12 cellular contexts compared by ENCODE assay signal in the genomic region with DNA sequence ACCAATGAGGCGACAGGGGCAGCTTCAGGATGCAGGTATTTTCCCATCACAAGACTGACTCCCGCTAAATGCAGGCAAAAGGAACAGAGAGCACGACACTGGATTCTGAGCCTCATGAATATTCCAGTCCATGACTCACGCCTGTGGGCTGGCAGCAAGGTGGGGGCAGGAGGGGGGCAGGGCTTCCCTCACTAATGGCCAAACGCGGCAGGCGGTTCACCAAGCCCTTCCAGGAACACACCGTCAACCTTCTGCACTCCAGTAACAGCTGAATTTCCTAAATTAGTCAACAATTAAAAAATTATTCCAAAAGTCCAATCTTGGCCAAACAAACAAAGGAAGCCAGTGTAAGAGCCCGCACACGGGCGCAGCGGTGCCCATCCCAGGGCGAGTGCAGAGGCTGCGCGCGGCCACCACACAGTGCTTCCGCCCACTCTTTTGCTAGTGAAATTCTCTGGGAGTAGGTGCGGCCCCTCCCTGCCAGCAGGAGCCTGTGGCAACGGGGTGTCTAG. TPM values are rescaled to one million over a fixed set of nuclear protein-coding genes. Genes with fewer than 3 reads are reported as not detected.
DNase-seq lines count a peak whose midpoint lies in the region; ATAC-seq, FAIRE-seq and TF ChIP-seq lines count a peak whose summit lies in the region.
"Had no signal": no experiment of that assay in that cellular context is flagged by ENCODE, and none has a peak within 500 bp of the region (broad histone marks: within the 10 kb centered on the region; RNA-seq: fewer than 3 reads in every experiment).

No MANE protein-coding gene starts in this region.

- H3K9me3 Mint-ChIP-seq in naive thymus-derived CD8-positive, alpha-beta T cell = no peaks in the 10 kb centered on the region
- no peaks in the 10 kb centered on the region for H3K9me3 Mint-ChIP-seq in activated naive CD8-positive, alpha-beta T cell treated with anti-CD3 and anti-CD28 coated beads, Interleukin-2, amount 50 U/mL, for 24 hours
- H3K9me3 Mint-ChIP-seq: CD8-positive, alpha-beta memory T cell had no signal

- H2BK12ac ChIP-seq in mesenchymal stem cell (ENCODE audit: low read length in 2 of 2) = peak overlapping the region in 1 of 2 experiments; percentile 1

- H4K91ac ChIP-seq in mesenchymal stem cell (ENCODE audit: low read length) = peak overlapping the region; percentile 77

- no peak overlapping the region for H2AK5ac ChIP-seq in mesenchymal stem cell (ENCODE audit: low read length, severe bottlenecking)

- no peak overlapping the region for H3K27ac Mint-ChIP-seq in naive thymus-derived CD8-positive, alpha-beta T cell
- H3K27ac Mint-ChIP-seq in activated naive CD8-positive, alpha-beta T cell treated with anti-CD3 and anti-CD28 coated beads, Interleukin-2, amount 50 U/mL, for 24 hours = no peak overlapping the region
- H3K27ac Mint-ChIP-seq: CD8-positive, alpha-beta memory T cell had no signal

- H2AFZ ChIP-seq in mesenchymal stem cell (ENCODE audit: low read depth, low read length) = no peak overlapping the region

- FAIRE-seq in GM19239 (lab: Jason Lieb, UNC) = no peak

- H3K36me3 Mint-ChIP-seq in naive thymus-derived CD8-positive, alpha-beta T cell = no peaks in the 10 kb centered on the region
- no peaks in the 10 kb centered on the region for H3K36me3 Mint-ChIP-seq in activated naive CD8-positive, alpha-beta T cell treated with anti-CD3 and anti-CD28 coated beads, Interleukin-2, amount 50 U/mL, for 24 hours (ENCODE audit: low read depth)
- H3K36me3 Mint-ChIP-seq: CD8-positive, alpha-beta memory T cell had no signal

- no peak overlapping the region for H3K23ac ChIP-seq in mesenchymal stem cell (ENCODE audit: low read length in 2 of 2)

- 73% methylated on average over 19 of the region's 19 CpGs for WGBS in mesenchymal stem cell

- H2BK120ac ChIP-seq in mesenchymal stem cell (ENCODE audit: low read depth, low read length) = no peak overlapping the region

- H3K4ac ChIP-seq in mesenchymal stem cell (ENCODE audit: low read depth in 1 of 2, low read length in 2 of 2) = no peak overlapping the region

- peaks cover 73% of the 10 kb centered on the region for H3K4me1 ChIP-seq in mesenchymal stem cell (ENCODE audit: control insufficient read depth, insufficient read depth, low read depth, low read length)

- H3K4me2 ChIP-seq in mesenchymal stem cell (ENCODE audit: low read length, poor library complexity, severe bottlenecking) = no peak overlapping the region

- H3K4me3 ChIP-seq in AG04450 (ENCODE audit: low read depth, low read length) (no peak overlapping the region), choroid plexus epithelial cell (ENCODE audit: low read depth, low read length) (no peak overlapping the region), mesenchymal stem cell (ENCODE audit: insufficient read depth in 1 of 2, low read depth in 1 of 2, low read length in 2 of 2) (no peak overlapping the region)

- H3K27me3 Mint-ChIP-seq in naive thymus-derived CD8-positive, alpha-beta T cell = no peaks in the 10 kb centered on the region
- H3K27me3 Mint-ChIP-seq in activated naive CD8-positive, alpha-beta T cell treated with anti-CD3 and anti-CD28 coated beads, Interleukin-2, amount 50 U/mL, for 24 hours = no peaks in the 10 kb centered on the region
- H3K27me3 Mint-ChIP-seq: CD8-positive, alpha-beta memory T cell had no signal

- TF ChIP-seq CTCF in AG04450 (IDR thresholded peaks at IDR 0.05; ENCODE audit: low read depth, low read length) (no peak), choroid plexus epithelial cell (conservative IDR thresholded peaks at IDR 0.05; ENCODE audit: low read depth, low read length) (no peak)

- no peak overlapping the region for H2BK5ac ChIP-seq in mesenchymal stem cell (ENCODE audit: low read depth, low read length, poor library complexity, severe bottlenecking)

- H3K27ac ChIP-seq in AG04450 (ENCODE audit: low read depth, low read length) (no peak overlapping the region), mesenchymal stem cell (ENCODE audit: low read length, poor library complexity, severe bottlenecking) (no peak overlapping the region)

- H2BK15ac ChIP-seq in mesenchymal stem cell (ENCODE audit: low read depth, poor library complexity, severe bottlenecking) = no peak overlapping the region

- H3K9ac ChIP-seq in mesenchymal stem cell (ENCODE audit: low read length) = no peak overlapping the region

- no peak overlapping the region for H4K8ac ChIP-seq in mesenchymal stem cell (ENCODE audit: low read length)

- H3K4me3 Mint-ChIP-seq in naive thymus-derived CD8-positive, alpha-beta T cell = no peak overlapping the region
- H3K4me3 Mint-ChIP-seq in activated naive CD8-positive, alpha-beta T cell treated with anti-CD3 and anti-CD28 coated beads, Interleukin-2, amount 50 U/mL, for 24 hours = no peak overlapping the region
- H3K4me3 Mint-ChIP-seq: CD8-positive, alpha-beta memory T cell had no signal

- H3K27me3 ChIP-seq in AG04450 (ENCODE audit: control insufficient read depth, insufficient read depth, low read length) (no peaks in the 10 kb centered on the region), mesenchymal stem cell (ENCODE audit: control insufficient read depth in 1 of 2, insufficient read depth in 1 of 2, low read length in 2 of 2) (no peaks in the 10 kb centered on the region)

- H3K4me1 Mint-ChIP-seq in naive thymus-derived CD8-positive, alpha-beta T cell = no peaks in the 10 kb centered on the region
- H3K4me1 Mint-ChIP-seq in activated naive CD8-positive, alpha-beta T cell treated with anti-CD3 and anti-CD28 coated beads, Interleukin-2, amount 50 U/mL, for 24 hours = no peaks in the 10 kb centered on the region
- H3K4me1 Mint-ChIP-seq: CD8-positive, alpha-beta memory T cell had no signal

- CTCF ChIA-PET in AG04450 (lab: Charles Lee) = no interaction called here

- no peak for ATAC-seq in GM19463 (IDR thresholded peaks at IDR 0.05; ENCODE audit: unreplicated experiment)
- ATAC-seq in naive thymus-derived CD8-positive, alpha-beta T cell = no peak
- no peak for ATAC-seq in activated naive CD8-positive, alpha-beta T cell treated with anti-CD3 and anti-CD28 coated beads, Interleukin-2, amount 50 U/mL, for 24 hours
- ATAC-seq: left colon had no signal

- POLR2A ChIA-PET in AG04450 (lab: Yijun Ruan, JAX) = no interaction called here
- POLR2A ChIA-PET in naive thymus-derived CD8-positive, alpha-beta T cell (lab: Charles Lee) = no interaction called here

- no peak overlapping the region for H3K14ac ChIP-seq in mesenchymal stem cell (ENCODE audit: low read length in 2 of 2)

- no peaks in the 10 kb centered on the region for H3K79me1 ChIP-seq in mesenchymal stem cell (replicated peaks; ENCODE audit: low read length, poor library complexity, severe bottlenecking)

- peak overlapping the region; percentile 38 to 69 for H3K18ac ChIP-seq in mesenchymal stem cell (ENCODE audit: low read depth in 1 of 2, low read length in 2 of 2)

- H3K9me3 ChIP-seq in AG04450 (ENCODE audit: control insufficient read depth, insufficient read depth, low read length) (no peaks in the 10 kb centered on the region; the same call in 1 of the 2 replicates), mesenchymal stem cell (ENCODE audit: control insufficient read depth, low read length) (no peaks in the 10 kb centered on the region)

- DNase-seq in AG04450 (ENCODE audit: low read depth, low spot score) = peak; percentile 13
- peak; percentile 60 for DNase-seq in LHCN-M2 (ENCODE audit: low read depth)
- DNase-seq in choroid plexus epithelial cell (ENCODE audit: low read depth) = peak; percentile 53
- DNase-seq in mesenchymal stem cell = peak; percentile 74
- DNase-seq in GM19239 (ENCODE audit: insufficient read length, low spot score) = no peak
- DNase-seq in naive thymus-derived CD8-positive, alpha-beta T cell = no peak
- no peak for DNase-seq in activated naive CD8-positive, alpha-beta T cell treated with anti-CD3 and anti-CD28 coated beads, Interleukin-2, amount 50 U/mL, for 24 hours
- DNase-seq: CD8-positive, alpha-beta memory T cell; left colon; NCI-H2081 treated with DMSO at 0.1 percent for 48 hours; stimulated activated CD4-positive, alpha-beta T cell treated with anti-CD3 and anti-CD28 coated beads, Interleukin-4, amount 100 ng/mL, for 4 hours had no signal

- H3K36me3 ChIP-seq in mesenchymal stem cell (ENCODE audit: control insufficient read depth in 1 of 2, insufficient read depth in 2 of 2, low read depth in 1 of 2, low read length in 2 of 2) = peaks cover 0 to 25% of the 10 kb centered on the region in 2 experiments

RNA-seq across cellular contexts. Expression of a gene that starts 12.5 kb away (rescaled TPM):
- 4.7 and 6.1 TPM in 2 replicates for polyA plus RNA-seq in AG04450 (2011; rRNA removed)
- polyA minus RNA-seq in AG04450 (2011; rRNA and poly(A)+ RNA removed) = 5.3 and 7.0 TPM in 2 replicates
- total RNA-seq in LHCN-M2 (2014; rRNA removed) = 38.2 and 43.0 TPM in 2 replicates
- polyA plus RNA-seq in LHCN-M2 (2012) = 11.8 TPM
- 4.9 TPM for polyA plus RNA-seq in mesenchymal stem cell (2013, experiment 1 of 2)
- 5.1 TPM for polyA plus RNA-seq in mesenchymal stem cell (2013, experiment 2 of 2)
- total RNA-seq in naive thymus-derived CD8-positive, alpha-beta T cell = 1 to 10 TPM; 1.3 TPM
- under 1 TPM; 0.06 to 0.56 (median 0.16) TPM for polyA plus RNA-seq in naive thymus-derived CD8-positive, alpha-beta T cell

RNA-seq across cellular contexts. Expression of a gene that starts 29.5 kb away (rescaled TPM):
- polyA plus RNA-seq in AG04450 (2011; rRNA removed) = not detected in 2 replicates
- polyA minus RNA-seq in AG04450 (2011; rRNA and poly(A)+ RNA removed) = not detected in 2 replicates
- total RNA-seq in LHCN-M2 (2014; rRNA removed) = not detected in 2 replicates
- not detected for polyA plus RNA-seq in LHCN-M2 (2012)
- polyA plus RNA-seq in mesenchymal stem cell (2013, experiment 1 of 2) = not detected
- not detected for polyA plus RNA-seq in mesenchymal stem cell (2013, experiment 2 of 2)
- not detected for total RNA-seq in naive thymus-derived CD8-positive, alpha-beta T cell
- polyA plus RNA-seq in naive thymus-derived CD8-positive, alpha-beta T cell = not detected
- total RNA-seq: CD8-positive, alpha-beta memory T cell; left colon had no signal
- polyA plus RNA-seq: CD8-positive, alpha-beta memory T cell had no signal

RNA-seq across cellular contexts. Expression of a gene that starts 37.7 kb away (rescaled TPM):
- 59.3 and 65.3 TPM in 2 replicates for polyA plus RNA-seq in AG04450 (2011; rRNA removed)
- 54.5 and 58.4 TPM in 2 replicates for polyA minus RNA-seq in AG04450 (2011; rRNA and poly(A)+ RNA removed)
- 135 and 145 TPM in 2 replicates for total RNA-seq in LHCN-M2 (2014; rRNA removed)
- polyA plus RNA-seq in LHCN-M2 (2012) = 49.4 TPM
- polyA plus RNA-seq in mesenchymal stem cell (2013, experiment 1 of 2) = 52.7 TPM
- polyA plus RNA-seq in mesenchymal stem cell (2013, experiment 2 of 2) = 52.5 TPM
- total RNA-seq in naive thymus-derived CD8-positive, alpha-beta T cell = 10 to 100 TPM; 12.9 to 16.3 TPM
- 10 to 100 TPM; 13.0 to 15.6 (median 14.1) TPM for polyA plus RNA-seq in naive thymus-derived CD8-positive, alpha-beta T cell

Comparison
In these comparisons a context has a peak if more than half of its experiments do, and no peak if none do; other contexts are left out.
1. DNase-seq: peak in AG04450 (single experiment), LHCN-M2 (single experiment), choroid plexus epithelial cell (single experiment) and mesenchymal stem cell (single experiment); none in GM19239 (single experiment), naive thymus-derived CD8-positive, alpha-beta T cell (0 of 10) and activated naive CD8-positive, alpha-beta T cell treated with anti-CD3 and anti-CD28 coated beads, Interleukin-2, amount 50 U/mL, for 24 hours (single experiment).
2. RNA of a gene that starts 12.5 kb away (total RNA-seq): 38.2 to 43.0 TPM in LHCN-M2; 1.3 TPM in naive thymus-derived CD8-positive, alpha-beta T cell; every median in the first group is over 10 times any median in the second.